In genomic region chr2:46296840-46297545, GRCh38 we compare ENCODE assay signal across 1 cellular context.
TF ChIP-seq lines count a peak whose summit lies in the region.

TSS of gene EPAS1 (plus strand) at chr2:46297407. CDS start at chr2:46297912, 505 bp downstream.

TF ChIP-seq in HepG2, 621 proteins besides CTCF, POLR2A, EP300 and RAD21 (continued from another document and continues in another):
- TF ChIP-seq DMAP1 (CRISPR knock-in tag; IDR thresholded peaks at IDR 0.05) (0 out of 2 replicates have a peak, but pooled peaks have one; percentile 35), ZNF276 (CRISPR knock-in tag; IDR thresholded peaks at IDR 0.05; ENCODE audit: low read depth) (no peak), NAIF1 (CRISPR knock-in tag; IDR thresholded peaks at IDR 0.05; ENCODE audit: borderline replicate concordance) (peak; percentile 64; the same call in 1 of the 2 replicates), TFDP2 (CRISPR knock-in tag; IDR thresholded peaks at IDR 0.05) (peak; percentile 67; the same call in 1 of the 2 replicates), DNMT3B (CRISPR knock-in tag; conservative IDR thresholded peaks at IDR 0.05) (no peak), KLF11 (CRISPR knock-in tag; IDR thresholded peaks at IDR 0.05) (0 out of 2 replicates have a peak, but pooled peaks have one; percentile 29), RARA (CRISPR knock-in tag; IDR thresholded peaks at IDR 0.05) (peak; percentile 82), SMARCE1 (IDR thresholded peaks at IDR 0.05; ENCODE audit: borderline replicate concordance) (no peak), FOXP4 (CRISPR knock-in tag; IDR thresholded peaks at IDR 0.05) (peak; percentile 37; the same call in 1 of the 2 replicates), ZBTB14 (CRISPR knock-in tag; IDR thresholded peaks at IDR 0.05) (no peak; the same call in 1 of the 2 replicates), ZNF747 (CRISPR knock-in tag; IDR thresholded peaks at IDR 0.05; ENCODE audit: borderline replicate concordance) (peak; percentile 73), RBFOX2 (IDR thresholded peaks at IDR 0.05; ENCODE audit: low read depth, low read length) (peak; percentile 77; the same call in 1 of the 2 replicates), ZNF138 (CRISPR knock-in tag; IDR thresholded peaks at IDR 0.05; ENCODE audit: low read depth) (peak; percentile 94), AKAP8 (CRISPR knock-in tag; IDR thresholded peaks at IDR 0.05) (no peak), ZNF589 (CRISPR knock-in tag; conservative IDR thresholded peaks at IDR 0.05) (no peak; the same call in 1 of the 2 replicates), ZNF788 (CRISPR knock-in tag; IDR thresholded peaks at IDR 0.05; ENCODE audit: borderline replicate concordance) (peak; percentile 30; the same call in 1 of the 2 replicates), ZNF280D (CRISPR knock-in tag; IDR thresholded peaks at IDR 0.05) (no peak), ZNF768 (CRISPR knock-in tag; IDR thresholded peaks at IDR 0.05) (peak; percentile 54; the same call in 1 of the 2 replicates), SNRNP70 (IDR thresholded peaks at IDR 0.05; ENCODE audit: low read depth, low read length) (no peak), SP140L (CRISPR knock-in tag; IDR thresholded peaks at IDR 0.05; ENCODE audit: borderline replicate concordance) (no peak), SP2 (CRISPR knock-in tag; IDR thresholded peaks at IDR 0.05) (peak; percentile 48; the same call in 1 of the 2 replicates), SKIL (CRISPR knock-in tag; IDR thresholded peaks at IDR 0.05; ENCODE audit: borderline replicate concordance) (peak; percentile 72; the same call in 1 of the 2 replicates), SNAI1 (CRISPR knock-in tag; IDR thresholded peaks at IDR 0.05; ENCODE audit: borderline replicate concordance) (peak; percentile 44; the same call in 1 of the 2 replicates), FOXK1 (CRISPR knock-in tag; IDR thresholded peaks at IDR 0.05; ENCODE audit: borderline replicate concordance, low read depth) (peak; percentile 60; the same call in 1 of the 2 replicates), ZNF570 (CRISPR knock-in tag; IDR thresholded peaks at IDR 0.05; ENCODE audit: borderline replicate concordance) (no peak), ZNF883 (CRISPR knock-in tag; IDR thresholded peaks at IDR 0.05; ENCODE audit: not compliant biosample characterization) (peak; percentile 72), ZSCAN9 (CRISPR knock-in tag; IDR thresholded peaks at IDR 0.05; ENCODE audit: borderline replicate concordance) (peak; percentile 53; the same call in 1 of the 2 replicates), ZNF460 (CRISPR knock-in tag; IDR thresholded peaks at IDR 0.05; ENCODE audit: borderline replicate concordance) (no peak), KMT2A (CRISPR knock-in tag; IDR thresholded peaks at IDR 0.05) (peak; percentile 73; the same call in 1 of the 2 replicates), SMAD3 (CRISPR knock-in tag; IDR thresholded peaks at IDR 0.05) (0 out of 2 replicates have a peak, but pooled peaks have one; percentile 59), ZNF646 (CRISPR knock-in tag; IDR thresholded peaks at IDR 0.05) (no peak), ZFX (CRISPR knock-in tag; IDR thresholded peaks at IDR 0.05; ENCODE audit: low read depth) (peak; percentile 57), HOXD1 (CRISPR knock-in tag; IDR thresholded peaks at IDR 0.05) (no peak), NFE2 (CRISPR knock-in tag; IDR thresholded peaks at IDR 0.05) (no peak), ZNF354B (CRISPR knock-in tag; IDR thresholded peaks at IDR 0.05) (no peak)
